ENCODE assay signal across 12 cellular contexts in genomic region chr7:77391230-77391629, GRCh38. TPM values are rescaled to one million over a fixed set of nuclear protein-coding genes. Genes with fewer than 3 reads are reported as not detected.
A peak's percentile ranks its signal among the peaks of the same experiment; 100 is the strongest.
DNase-seq lines count a peak whose midpoint lies in the region; ATAC-seq and TF ChIP-seq lines count a peak whose summit lies in the region.
"Had no signal": no experiment of that assay in that cellular context is flagged by ENCODE, and none has a peak within 500 bp of the region (broad histone marks: within the 10 kb centered on the region; RNA-seq: fewer than 3 reads in every experiment).

No MANE protein-coding gene starts in this region.

- 0 out of 2 replicates have a peak, but pooled peaks cover 3% of the 10 kb centered on the region for H3K27me3 Mint-ChIP-seq in HFFc6 (ENCODE audit: insufficient read depth)

- H3K36me3 Mint-ChIP-seq in stimulated activated effector memory CD8-positive, alpha-beta T cell treated with anti-CD3 and anti-CD28 coated beads, Interleukin-12 subunit alpha, Interleukin-12 subunit beta, amount 100 ng/mL, for 72 hours, result peaks cover 5% of the 10 kb centered on the region
- H3K36me3 Mint-ChIP-seq in HFFc6 (ENCODE audit: low read depth), result no peaks in the 10 kb centered on the region

- H3K4me1 Mint-ChIP-seq in stimulated activated effector memory CD8-positive, alpha-beta T cell treated with anti-CD3 and anti-CD28 coated beads, Interleukin-12 subunit alpha, Interleukin-12 subunit beta, amount 100 ng/mL, for 72 hours, result peaks cover 20% of the 10 kb centered on the region
- peaks cover 7% of the 10 kb centered on the region for H3K4me1 Mint-ChIP-seq in HFFc6 (ENCODE audit: low read depth)

- ATAC-seq in GM19025 (IDR thresholded peaks at IDR 0.05; ENCODE audit: low read depth, unreplicated experiment) (peak; percentile 42), HG02759 (IDR thresholded peaks at IDR 0.05; ENCODE audit: unreplicated experiment) (peak; percentile 46), HG03139 (IDR thresholded peaks at IDR 0.05; ENCODE audit: unreplicated experiment) (no peak)
- no peak for ATAC-seq in stimulated activated effector memory CD8-positive, alpha-beta T cell treated with anti-CD3 and anti-CD28 coated beads, Interleukin-12 subunit alpha, Interleukin-12 subunit beta, amount 100 ng/mL, for 72 hours
- ATAC-seq: Panc1 had no signal

- peak overlapping the region; percentile 18 for H3K27ac Mint-ChIP-seq in stimulated activated effector memory CD8-positive, alpha-beta T cell treated with anti-CD3 and anti-CD28 coated beads, Interleukin-12 subunit alpha, Interleukin-12 subunit beta, amount 100 ng/mL, for 72 hours
- no peak overlapping the region for H3K27ac Mint-ChIP-seq in HFFc6

- TF ChIP-seq CTCF in HFFc6 (IDR thresholded peaks at IDR 0.05), result no peak

- H3K4me3 Mint-ChIP-seq in stimulated activated effector memory CD8-positive, alpha-beta T cell treated with anti-CD3 and anti-CD28 coated beads, Interleukin-12 subunit alpha, Interleukin-12 subunit beta, amount 100 ng/mL, for 72 hours, result no peak overlapping the region
- H3K4me3 Mint-ChIP-seq in HFFc6, result no peak overlapping the region

- no peaks in the 10 kb centered on the region for H3K9me3 Mint-ChIP-seq in stimulated activated effector memory CD8-positive, alpha-beta T cell treated with anti-CD3 and anti-CD28 coated beads, Interleukin-12 subunit alpha, Interleukin-12 subunit beta, amount 100 ng/mL, for 72 hours
- no peaks in the 10 kb centered on the region for H3K9me3 Mint-ChIP-seq in HFFc6

- DNase-seq in NOMO-1 (lab: John Stamatoyannopoulos, UW; ENCODE audit: unreplicated experiment in 2 of 2), result peak; percentile 33 to 99
- DNase-seq in stimulated activated effector memory CD8-positive, alpha-beta T cell treated with anti-CD3 and anti-CD28 coated beads, Interleukin-12 subunit alpha, Interleukin-12 subunit beta, amount 100 ng/mL, for 72 hours (ENCODE audit: low spot score in 2 of 2), result no peak
- no peak for DNase-seq in iPS-NIHi7 (ENCODE audit: extremely low spot score)
- no peak for DNase-seq in HFFc6
- DNase-seq: activated CD8-positive, alpha-beta memory T cell treated with anti-CD3 and anti-CD28 coated beads, Interleukin-2, amount 50 U/mL, for 4 hours; left ventricle myocardium inferior; stimulated activated CD4-positive, alpha-beta T cell treated with anti-CD3 and anti-CD28 coated beads, Interleukin-1b, Interleukin-23, amount 100 ng/mL, for 48 hours; stimulated activated naive CD4-positive, alpha-beta T cell treated with Interleukin-2 at 50 U/mL for 16 hours had no signal

RNA-seq across cellular contexts. Expression of gene GSAP, which starts 24.9 kb away (rescaled TPM):
- 1 to 10 TPM; 1.4 to 2.8 (median 2.2) TPM for total RNA-seq in HFFc6 (2021; fragmentation: NEBNext Ultra II Directional; extraction: Animal tissue kit (Norgen Biotek cat#: 25700))

Comparison
In these comparisons a context has a peak if more than half of its experiments do, and no peak if none do; other contexts are left out.
1. ATAC-seq: peak in GM19025 (single experiment) and HG02759 (single experiment); none in stimulated activated effector memory CD8-positive, alpha-beta T cell treated with anti-CD3 and anti-CD28 coated beads, Interleukin-12 subunit alpha, Interleukin-12 subunit beta, amount 100 ng/mL, for 72 hours (single experiment) and HG03139 (single experiment).
2. DNase-seq: peak in NOMO-1 (2 of 2); none in stimulated activated effector memory CD8-positive, alpha-beta T cell treated with anti-CD3 and anti-CD28 coated beads, Interleukin-12 subunit alpha, Interleukin-12 subunit beta, amount 100 ng/mL, for 72 hours (0 of 2), iPS-NIHi7 (single experiment) and HFFc6 (single experiment).